ENCODE assay signal across 25 cellular contexts in the genomic region with DNA sequence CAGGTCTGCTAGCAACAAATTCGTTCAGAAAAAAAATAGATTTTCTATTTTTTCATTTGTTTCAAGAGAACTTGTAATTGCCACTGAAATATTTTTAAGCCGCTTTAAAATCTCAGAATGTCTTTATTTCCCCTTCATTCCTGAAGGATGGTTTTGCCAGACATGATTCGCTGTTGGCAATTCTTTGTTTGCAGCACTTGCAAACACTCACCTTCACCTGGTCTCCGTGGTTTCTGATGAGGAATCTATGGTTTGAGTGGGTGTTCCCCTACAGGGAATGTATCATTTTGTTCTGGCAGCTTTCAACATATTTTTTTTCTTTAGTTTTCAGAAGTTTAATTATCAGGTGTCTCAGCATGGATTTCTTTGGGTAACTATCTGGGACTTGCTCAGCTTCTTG. TPM values are rescaled to one million over a fixed set of nuclear protein-coding genes. Genes with fewer than 3 reads are reported as not detected.
A peak's percentile ranks its signal among the peaks of the same experiment; 100 is the strongest.
DNase-seq lines count a peak whose midpoint lies in the region; ATAC-seq and TF ChIP-seq lines count a peak whose summit lies in the region.
"Had no signal": no experiment of that assay in that cellular context is flagged by ENCODE, and none has a peak within 500 bp of the region (broad histone marks: within the 10 kb centered on the region; RNA-seq: fewer than 3 reads in every experiment).

No MANE protein-coding gene starts in this region.

- BruUV-seq in mammary epithelial cell (replicated peaks; lab: Mats Ljungman, UMichigan) (no TSS peak), MCF 10A (replicated peaks; lab: Mats Ljungman, UMichigan) (no TSS peak)

- no peak overlapping the region for H3K27ac Mint-ChIP-seq in MCF 10A (ENCODE audit: low read depth, unreplicated experiment)
- H3K27ac Mint-ChIP-seq: CD14-positive monocyte; CD4-positive, alpha-beta memory T cell; CD4-positive, CD25-positive, alpha-beta regulatory T cell; CD8-positive, alpha-beta memory T cell had no signal

- intact Hi-C loops in mammary epithelial cell (cut with micrococcal nuclease) (no loop called here), MCF 10A (cut with micrococcal nuclease) (no loop called here), Right ventricle myocardium superior (cut with DNase I) (no loop called here), left colon (cut with DNase I, micrococcal nuclease) (no loop called here)

- no peak overlapping the region for H2AFZ ChIP-seq in mammary epithelial cell (ENCODE audit: low read depth, low read length)
- no peak overlapping the region for H2AFZ ChIP-seq in Karpas-422 (ENCODE audit: low read length)

- H3K9me3 ChIP-seq in mammary epithelial cell (replicated peaks; ENCODE audit: insufficient read depth, low read length), result no peaks in the 10 kb centered on the region
- no peaks in the 10 kb centered on the region for H3K9me3 ChIP-seq in Karpas-422 (ENCODE audit: low read length)
- H3K9me3 ChIP-seq: BE2C, BLaER1 had no signal

- H3K4me3 ChIP-seq in mammary epithelial cell (replicated peaks in 1 of 3; ENCODE audit: insufficient read depth in 1 of 3, low read depth in 2 of 3, low read length in 3 of 3) (no peak overlapping the region), epithelial cell of esophagus (ENCODE audit: low read length) (no peak overlapping the region), Karpas-422 (ENCODE audit: low read length) (no peak overlapping the region)
- H3K4me3 ChIP-seq: A549, BLaER1, GM12878 had no signal

- H3K4me1 ChIP-seq in mammary epithelial cell (ENCODE audit: insufficient read depth, low read length), result no peaks in the 10 kb centered on the region
- H3K4me1 ChIP-seq in Karpas-422 (ENCODE audit: low read length), result no peaks in the 10 kb centered on the region
- H3K4me1 ChIP-seq: A549, BE2C, BLaER1 had no signal

- no peaks in the 10 kb centered on the region for H3K9me2 ChIP-seq in Karpas-422 (replicated peaks; ENCODE audit: insufficient read depth, low read length)

- H3K36me3 ChIP-seq in mammary epithelial cell (ENCODE audit: insufficient read depth, low read length) (no peaks in the 10 kb centered on the region), Karpas-422 (ENCODE audit: insufficient read depth, low read length) (no peaks in the 10 kb centered on the region)
- H3K36me3 ChIP-seq: BE2C, BLaER1 had no signal

- H3K27ac ChIP-seq in mammary epithelial cell (ENCODE audit: insufficient read depth, low read depth, low read length) (no peak overlapping the region), Karpas-422 (ENCODE audit: low read length) (no peak overlapping the region)
- H3K27ac ChIP-seq: 22Rv1, A549, BLaER1 had no signal

- POLR2A ChIA-PET in MCF 10A (lab: Yijun Ruan, JAX), result no interaction called here

- H3K36me3 Mint-ChIP-seq in MCF 10A (ENCODE audit: insufficient read depth, unreplicated experiment), result no peaks in the 10 kb centered on the region
- H3K36me3 Mint-ChIP-seq: CD14-positive monocyte; CD4-positive, alpha-beta memory T cell; CD4-positive, CD25-positive, alpha-beta regulatory T cell; CD8-positive, alpha-beta memory T cell had no signal

- no peaks in the 10 kb centered on the region for H4K20me1 ChIP-seq in mammary epithelial cell (ENCODE audit: insufficient read depth, low read length)
- H4K20me1 ChIP-seq in Karpas-422 (ENCODE audit: insufficient read depth, low read depth, low read length), result no peaks in the 10 kb centered on the region
- H4K20me1 ChIP-seq: BLaER1 had no signal

- no peak overlapping the region for H3K4me3 Mint-ChIP-seq in MCF 10A (ENCODE audit: unreplicated experiment)
- H3K4me3 Mint-ChIP-seq: CD14-positive monocyte; CD4-positive, alpha-beta memory T cell; CD4-positive, CD25-positive, alpha-beta regulatory T cell; CD8-positive, alpha-beta memory T cell had no signal

- dilution Hi-C loops in mammary epithelial cell (cut with HindIII; ENCODE audit: low sequenced_read_pairs), result loop anchor here (10.0 kb wide), 2 partner anchors 49 to 99 kb away; no protein-coding TSS in a partner anchor

- in situ Hi-C loops in mammary epithelial cell (cut with MboI; ENCODE audit: low sequenced_read_pairs in 2 of 2), result no loop called here

- TF ChIP-seq CTCF in mammary epithelial cell (conservative IDR thresholded peaks at IDR 0.05 in 1 of 2, IDR thresholded peaks at IDR 0.05 in 1 of 2; ENCODE audit: extremely low read depth in 1 of 2, insufficient read depth in 1 of 2, low read depth in 1 of 2, low read length in 2 of 2), result no peak
- TF ChIP-seq CTCF in MCF 10A (IDR thresholded peaks at IDR 0.05; ENCODE audit: unreplicated experiment), result no peak
- no peak for TF ChIP-seq CTCF in epithelial cell of esophagus (IDR thresholded peaks at IDR 0.05; ENCODE audit: insufficient read depth, low read depth, low read length, missing control alignments)

- H3K4me1 Mint-ChIP-seq in MCF 10A (ENCODE audit: insufficient read depth, unreplicated experiment), result no peaks in the 10 kb centered on the region

- peak; percentile 67 for DNase-seq in mammary epithelial cell
- DNase-seq in MCF 10A (ENCODE audit: unreplicated experiment), result no peak
- DNase-seq in epithelial cell of esophagus (ENCODE audit: low read depth), result peak; percentile 24
- DNase-seq in kidney tubule cell (ENCODE audit: low spot score), result peak; percentile 34
- DNase-seq in Karpas-422, result no peak
- DNase-seq in Right ventricle myocardium superior, result no peak
- no peak for DNase-seq in left colon
- DNase-seq: BE2C; C1 segment of cervical spinal cord; CD4-positive, alpha-beta memory T cell; CD4-positive, CD25-positive, alpha-beta regulatory T cell; CD8-positive, alpha-beta memory T cell; COR-L47; DMS 273 treated with DMSO at 0.1 percent for 48 hours; DMS153; DMS53; DMS79; DND-41; EL; GDM1 had no signal

- ATAC-seq in Right ventricle myocardium superior (ENCODE audit: poor library complexity), result no peak
- ATAC-seq in left colon, result no peak
- ATAC-seq: A549, GM12878 had no signal

- H3K79me2 ChIP-seq in mammary epithelial cell (ENCODE audit: insufficient read depth, low read length), result no peaks in the 10 kb centered on the region
- no peaks in the 10 kb centered on the region for H3K79me2 ChIP-seq in Karpas-422 (ENCODE audit: low read length)

- CTCF ChIA-PET in mammary epithelial cell (lab: Charles Lee; ENCODE audit: low non-redundant PET), result no interaction called here
- CTCF ChIA-PET in MCF 10A (lab: Yijun Ruan, JAX), result interaction anchor here (0.6 to 1.6 kb wide), 6 partner anchors 11 to 598 kb away, joined by 3 to 6 read pairs (median 3); no protein-coding TSS in a partner anchor

- peaks cover 6% of the 10 kb centered on the region for H3K9me3 Mint-ChIP-seq in MCF 10A (ENCODE audit: unreplicated experiment)
- H3K9me3 Mint-ChIP-seq: CD4-positive, alpha-beta memory T cell; CD4-positive, CD25-positive, alpha-beta regulatory T cell; CD8-positive, alpha-beta memory T cell had no signal

- H3K27me3 Mint-ChIP-seq in MCF 10A (ENCODE audit: insufficient read depth, unreplicated experiment), result no peaks in the 10 kb centered on the region

- WGBS in mammary epithelial cell (ENCODE audit: low coverage, missing lambda C conversion rate), result 18% methylated on average over 4 of the region's 4 CpGs

- no peak overlapping the region for H3K9ac ChIP-seq in mammary epithelial cell (ENCODE audit: insufficient read depth, low read length)
- no peak overlapping the region for H3K9ac ChIP-seq in Karpas-422 (ENCODE audit: low read length)
- H3K9ac ChIP-seq: BLaER1 had no signal

- H3K4me2 ChIP-seq in mammary epithelial cell (ENCODE audit: insufficient read depth, low read depth, low read length) (no peak overlapping the region), Karpas-422 (ENCODE audit: low read depth, low read length, poor library complexity, severe bottlenecking) (no peak overlapping the region)
- H3K4me2 ChIP-seq: A549, BLaER1 had no signal

- no peaks in the 10 kb centered on the region for H3K27me3 ChIP-seq in mammary epithelial cell (ENCODE audit: insufficient read depth, low read length)
- H3K27me3 ChIP-seq in Karpas-422 (ENCODE audit: low read length), result no peaks in the 10 kb centered on the region
- H3K27me3 ChIP-seq: BE2C, BLaER1 had no signal

RNA-seq across cellular contexts. Expression of gene CBX4, which starts 36.3 kb away (rescaled TPM):
- total RNA-seq in mammary epithelial cell (10 to 100 TPM; 28.5 to 34.7 TPM), MCF 10A (2022) (85.8 and 89.7 TPM in 2 replicates), Right ventricle myocardium superior (25.6 TPM), left colon (10 to 100 TPM; 12.1 to 14.5 TPM)
- polyA plus RNA-seq in mammary epithelial cell, result 11.2 TPM
- polyA minus RNA-seq in mammary epithelial cell, result 2.2 TPM
- 33.3 and 86.5 TPM in 2 replicates for total RNA-seq in Karpas-422 (2014; rRNA removed; shearing (Covaris generic); ENCODE audit: low replicate concordance)

Comparison
In these comparisons a context has a peak if more than half of its experiments do, and no peak if none do; other contexts are left out.
1. DNase-seq: peak in mammary epithelial cell (single experiment), epithelial cell of esophagus (single experiment) and kidney tubule cell (single experiment); none in MCF 10A (single experiment), Karpas-422 (single experiment), Right ventricle myocardium superior (single experiment) and left colon (0 of 2).